2 cellular contexts compared by ENCODE assay signal in genomic region chr14:103707329-103708263, GRCh38.
TF ChIP-seq lines count a peak whose summit lies in the region.

No MANE protein-coding gene starts in this region.

TF ChIP-seq in HEK293, 187 proteins besides CTCF, POLR2A, EP300 and RAD21:
- TF ChIP-seq ZNF292 (tag by site-specific recombination; IDR thresholded peaks at IDR 0.05; ENCODE audit: borderline replicate concordance, low read depth): no peak
- TF ChIP-seq PBX3 (CRISPR knock-in tag; IDR thresholded peaks at IDR 0.05): 0 out of 2 replicates have a peak, but pooled peaks have one; percentile 1
- peak; percentile 97 for TF ChIP-seq ZIC2 (tag by site-specific recombination; IDR thresholded peaks at IDR 0.05)
- no peak for TF ChIP-seq GLI4 (tag by site-specific recombination; IDR thresholded peaks at IDR 0.05)

TF ChIP-seq in K562, 482 proteins besides CTCF, POLR2A, EP300 and RAD21:
- TF ChIP-seq MEF2D (tag; conservative IDR thresholded peaks at IDR 0.05; ENCODE audit: low read depth) (no peak), ZNF133 (CRISPR knock-in tag; IDR thresholded peaks at IDR 0.05) (no peak), CTCFL (IDR thresholded peaks at IDR 0.05; ENCODE audit: borderline replicate concordance, insufficient read depth, low read depth, low read length, poor library complexity, severe bottlenecking) (no peak), JUNB (CRISPR knock-in tag; conservative IDR thresholded peaks at IDR 0.05) (no peak), POLR2G (IDR thresholded peaks at IDR 0.05; ENCODE audit: low read depth, low read length) (peak; percentile 59; the same call in 1 of the 2 replicates), E2F8 (IDR thresholded peaks at IDR 0.05; ENCODE audit: low read depth, partially characterized antibody) (no peak), MAFF (IDR thresholded peaks at IDR 0.05; ENCODE audit: low read length) (no peak), BRF2 (IDR thresholded peaks at IDR 0.05; ENCODE audit: borderline replicate concordance, insufficient read depth, insufficient read length) (no peak), RBM22 (IDR thresholded peaks at IDR 0.05; ENCODE audit: low read depth, low read length, poor library complexity, severe bottlenecking) (peak; percentile 41), NFE2L1 (tag; IDR thresholded peaks at IDR 0.05; ENCODE audit: borderline replicate concordance, low read depth) (no peak), ZNF76 (CRISPR knock-in tag; IDR thresholded peaks at IDR 0.05; ENCODE audit: borderline replicate concordance) (no peak), MYNN (IDR thresholded peaks at IDR 0.05) (no peak), MYNN (CRISPR knock-in tag; IDR thresholded peaks at IDR 0.05) (no peak), FUS (optimal IDR thresholded peaks at IDR 0.05; ENCODE audit: low read depth, low read length) (no peak), FOXA1 (IDR thresholded peaks at IDR 0.05; ENCODE audit: borderline replicate concordance) (no peak), ZBTB33 (CRISPR knock-in tag; IDR thresholded peaks at IDR 0.05) (0 out of 2 replicates have a peak, but pooled peaks have one; percentile 3), YY1 (IDR thresholded peaks at IDR 0.05; ENCODE audit: borderline replicate concordance in 1 of 3, control insufficient read depth in 1 of 3, extremely low read depth in 1 of 3, insufficient read depth in 3 of 3, insufficient read length in 1 of 3, insufficient replicate concordance in 2 of 3, low read depth in 1 of 3, low read length in 2 of 3) (no peak), MLLT1 (IDR thresholded peaks at IDR 0.05) (no peak), ZBED1 (IDR thresholded peaks at IDR 0.05) (no peak), EWSR1 (IDR thresholded peaks at IDR 0.05; ENCODE audit: borderline replicate concordance, low read depth, partially characterized antibody) (no peak), HIVEP1 (CRISPR knock-in tag; IDR thresholded peaks at IDR 0.05) (no peak)
